ENCODE assay signal across 19 cellular contexts in genomic region chr6:5582758-5583157, GRCh38.
A peak's percentile ranks its signal among the peaks of the same experiment; 100 is the strongest.
DNase-seq lines count a peak whose midpoint lies in the region; ATAC-seq, FAIRE-seq and TF ChIP-seq lines count a peak whose summit lies in the region.
"Had no signal": no experiment of that assay in that cellular context is flagged by ENCODE, and none has a peak within 500 bp of the region (broad histone marks: within the 10 kb centered on the region; RNA-seq: fewer than 3 reads in every experiment).

No MANE protein-coding gene starts in this region.

- intact Hi-C loops in stomach (cut with DNase I; ENCODE audit: low total_unique reads): no loop called here

- FAIRE-seq in islet of Langerhans (lab: Jason Lieb, UNC): peak; percentile 93
- FAIRE-seq: bronchial epithelial cell had no signal

- in situ Hi-C loops in astrocyte of the spinal cord (cut with HindIII; ENCODE audit: low sequenced_read_pairs): no loop called here

- no peaks in the 10 kb centered on the region for H3K27me3 ChIP-seq in stomach

- no peak for TF ChIP-seq EP300 in stomach (IDR thresholded peaks at IDR 0.05)

- no peak for TF ChIP-seq POLR2A in stomach (IDR thresholded peaks at IDR 0.05)

- TF ChIP-seq CTCF in GM12873 (IDR thresholded peaks at IDR 0.05; ENCODE audit: insufficient read depth, low read depth, low read length, missing control alignments) (peak; percentile 11), astrocyte of the spinal cord (IDR thresholded peaks at IDR 0.05; ENCODE audit: low read depth, low read length) (peak; percentile 24), stomach (IDR thresholded peaks at IDR 0.05) (no peak)

- no peak overlapping the region for H3K4me3 ChIP-seq in astrocyte of the spinal cord (ENCODE audit: low read depth, low read length)
- H3K4me3 ChIP-seq in stomach: no peak overlapping the region

- no peaks in the 10 kb centered on the region for H3K4me1 ChIP-seq in stomach

- H3K27ac ChIP-seq in stomach: no peak overlapping the region

- ATAC-seq in GM21367 (IDR thresholded peaks at IDR 0.05; ENCODE audit: unreplicated experiment): no peak
- ATAC-seq: activated T-cell treated with anti-CD3 and anti-CD28 coated beads, Interleukin-2, amount 50 U/mL, for 72 hours; WTC11 had no signal

- peaks cover 0 to 6% (median 0%) of the 10 kb centered on the region in 4 donors for H3K9me3 ChIP-seq in stomach

- peak; percentile 12 for DNase-seq in LHCN-M2 (ENCODE audit: low read depth)
- no peak for DNase-seq in astrocyte of the spinal cord (ENCODE audit: low read depth, low spot score)
- DNase-seq in mucosa of gallbladder (ENCODE audit: low spot score): no peak
- no peak for DNase-seq in stomach
- DNase-seq: activated naive CD8-positive, alpha-beta T cell treated with anti-CD3 and anti-CD28 coated beads, Interleukin-2, amount 10 ng/mL, durations not matched to agents 7 days and 5 days; activated T-cell treated with anti-CD3 and anti-CD28 coated beads, Interleukin-2, amount 50 U/mL, for 72 hours; DMS79 treated with DMSO at 0.1 percent for 48 hours; hypothalamus; kidney glomerular epithelial cell; NCI-H1092 treated with DMSO at 0.1 percent for 48 hours; NCI-H2227 treated with DMSO at 0.1 percent for 48 hours; Right ventricle myocardium superior; stimulated activated CD4-positive, alpha-beta T cell treated with anti-CD3 and anti-CD28 coated beads, Interleukin-15, amount 100 ng/mL, for 24 hours; stimulated activated naive CD4-positive, alpha-beta T cell had no signal

- no peaks in the 10 kb centered on the region for H3K36me3 ChIP-seq in stomach

Comparison
In these comparisons a context has a peak if more than half of its experiments do, and no peak if none do; other contexts are left out.
1. CTCF ChIP-seq: peak in GM12873 (single experiment) and astrocyte of the spinal cord (single experiment); none in stomach (0 of 7).